14 cellular contexts compared by ENCODE assay signal in the genomic region with DNA sequence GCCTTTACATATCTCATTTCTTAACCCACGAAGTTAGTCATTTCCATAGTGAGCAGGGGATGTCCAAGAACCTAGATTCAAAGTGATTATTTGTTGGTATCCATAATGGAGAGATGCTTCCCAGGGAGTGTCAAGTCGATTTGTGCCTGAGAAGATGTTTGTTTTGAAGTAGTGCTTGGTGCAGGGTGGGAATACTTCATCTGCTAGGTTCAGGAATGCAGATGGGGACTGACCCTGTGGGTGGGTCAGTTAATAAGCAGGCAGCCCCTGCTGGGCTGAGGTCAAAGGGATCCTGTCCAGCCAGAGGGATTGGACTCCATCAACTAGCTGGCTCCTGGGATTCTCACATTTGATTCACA. TPM values are rescaled to one million over a fixed set of nuclear protein-coding genes. Genes with fewer than 3 reads are reported as not detected.
DNase-seq lines count a peak whose midpoint lies in the region; ATAC-seq and TF ChIP-seq lines count a peak whose summit lies in the region.
"Had no signal": no experiment of that assay in that cellular context is flagged by ENCODE, and none has a peak within 500 bp of the region (broad histone marks: within the 10 kb centered on the region; RNA-seq: fewer than 3 reads in every experiment).

No MANE protein-coding gene starts in this region.

- H3K36me3 ChIP-seq in Caco-2 (ENCODE audit: control insufficient read depth, insufficient read depth, low read length) (no peaks in the 10 kb centered on the region), ascending aorta (no peaks in the 10 kb centered on the region), gastroesophageal sphincter (peaks cover 0 to 5% of the 10 kb centered on the region in 2 donors)
- H3K36me3 ChIP-seq: colonic mucosa had no signal

- BruUV-seq in Caco-2 (replicated peaks; lab: Mats Ljungman, UMichigan): TSS peak; percentile 55

- H3K4me3 ChIP-seq in Caco-2 (ENCODE audit: low read depth, low read length) (no peak overlapping the region), ascending aorta (no peak overlapping the region), gastroesophageal sphincter (no peak overlapping the region), skin epidermis (no peak overlapping the region)
- H3K4me3 ChIP-seq: colonic mucosa, psoas muscle had no signal

- H3K9me3 ChIP-seq in Caco-2 (no peaks in the 10 kb centered on the region), ascending aorta (no peaks in the 10 kb centered on the region), gastroesophageal sphincter (no peaks in the 10 kb centered on the region)
- H3K9me3 ChIP-seq: colonic mucosa, psoas muscle had no signal

- no peaks in the 10 kb centered on the region for H3K27me3 ChIP-seq in Caco-2 (replicated peaks; ENCODE audit: control insufficient read depth, insufficient read depth, low read length)
- no peaks in the 10 kb centered on the region for H3K27me3 ChIP-seq in ascending aorta
- no peaks in the 10 kb centered on the region for H3K27me3 ChIP-seq in gastroesophageal sphincter
- H3K27me3 ChIP-seq: colonic mucosa had no signal

- WGBS in gastroesophageal sphincter (ENCODE audit: low coverage in 1 of 2), 2 donors: 12% methylated on average over 2 of the region's 2 CpGs; no CpG with 5 or more reads in 1 of the 2 donors

- peak overlapping the region; percentile 47 for H3K4me3 Mint-ChIP-seq in Caco-2 (ENCODE audit: unreplicated experiment)
- H3K4me3 Mint-ChIP-seq: activated CD4-positive, alpha-beta memory T cell treated with anti-CD3 and anti-CD28 coated beads, Interleukin-2, amount 10 ng/mL, durations not matched to agents 7 days and 5 days; T-helper 17 cell had no signal

- CTCF ChIA-PET in Caco-2 (lab: Charles Lee): no interaction called here

- TF ChIP-seq POLR2A in gastroesophageal sphincter (IDR thresholded peaks at IDR 0.05): no peak

- ATAC-seq in gastroesophageal sphincter (no peak), HG02970 (IDR thresholded peaks at IDR 0.05; ENCODE audit: low FRiP score, unreplicated experiment) (no peak)
- ATAC-seq: T-helper 17 cell had no signal

- intact Hi-C loops in Caco-2 (cut with micrococcal nuclease; ENCODE audit: unreplicated experiment): loop anchor here (1.0 kb wide), 2 partner anchors 10 to 18 kb away; no protein-coding TSS in a partner anchor
- intact Hi-C loops in ascending aorta (cut with DNase I): no loop called here

- H3K36me3 Mint-ChIP-seq in Caco-2 (ENCODE audit: insufficient read depth, unreplicated experiment): peaks cover 32% of the 10 kb centered on the region

- H3K4me1 Mint-ChIP-seq in Caco-2 (ENCODE audit: low read depth, unreplicated experiment): peaks cover 50% of the 10 kb centered on the region
- H3K4me1 Mint-ChIP-seq: activated CD4-positive, alpha-beta memory T cell treated with anti-CD3 and anti-CD28 coated beads, Interleukin-2, amount 10 ng/mL, durations not matched to agents 7 days and 5 days had no signal

- H3K27me3 Mint-ChIP-seq in Caco-2 (ENCODE audit: insufficient read depth, unreplicated experiment): no peaks in the 10 kb centered on the region
- H3K27me3 Mint-ChIP-seq: activated CD4-positive, alpha-beta memory T cell treated with anti-CD3 and anti-CD28 coated beads, Interleukin-2, amount 10 ng/mL, durations not matched to agents 7 days and 5 days; T-helper 17 cell had no signal

- TF ChIP-seq CTCF in Caco-2 (IDR thresholded peaks at IDR 0.05; ENCODE audit: insufficient read depth in 1 of 2, low read depth in 1 of 2, low read length in 1 of 2, severe bottlenecking in 1 of 2, unreplicated experiment in 1 of 2) (no peak), ascending aorta (IDR thresholded peaks at IDR 0.05) (no peak), gastroesophageal sphincter (IDR thresholded peaks at IDR 0.05) (no peak)

- POLR2A ChIA-PET in Caco-2 (lab: Charles Lee): no interaction called here

- peak overlapping the region; percentile 61 to 68 for H3K27ac ChIP-seq in ascending aorta
- peak overlapping the region in 3 of 4 donors; percentile 42 to 69 (median 44) for H3K27ac ChIP-seq in gastroesophageal sphincter
- H3K27ac ChIP-seq in skin epidermis: peak overlapping the region in 16 of 21 experiments; percentile 2 to 79 (median 60)
- H3K27ac ChIP-seq: psoas muscle had no signal

- no peak for TF ChIP-seq EP300 in gastroesophageal sphincter (IDR thresholded peaks at IDR 0.05)

- peak overlapping the region; percentile 69 for H3K27ac Mint-ChIP-seq in Caco-2 (ENCODE audit: unreplicated experiment)
- H3K27ac Mint-ChIP-seq: activated CD4-positive, alpha-beta memory T cell treated with anti-CD3 and anti-CD28 coated beads, Interleukin-2, amount 10 ng/mL, durations not matched to agents 7 days and 5 days; T-helper 17 cell had no signal

- H3K4me1 ChIP-seq in Caco-2: peaks cover 39% of the 10 kb centered on the region
- H3K4me1 ChIP-seq in ascending aorta: peaks cover 15 to 41% of the 10 kb centered on the region in 2 donors
- H3K4me1 ChIP-seq in gastroesophageal sphincter: peaks cover 0 to 58% (median 36%) of the 10 kb centered on the region in 3 donors

- no peaks in the 10 kb centered on the region for H3K9me3 Mint-ChIP-seq in Caco-2 (ENCODE audit: unreplicated experiment)
- H3K9me3 Mint-ChIP-seq: activated CD4-positive, alpha-beta memory T cell treated with anti-CD3 and anti-CD28 coated beads, Interleukin-2, amount 10 ng/mL, durations not matched to agents 7 days and 5 days had no signal

- no peak for DNase-seq in Caco-2
- DNase-seq in ascending aorta (ENCODE audit: low spot score in 2 of 2): no peak
- no peak for DNase-seq in stimulated activated CD4-positive, alpha-beta T cell treated with anti-CD3 and anti-CD28 coated beads, Interleukin-2, amount 100 ng/mL, for 48 hours
- DNase-seq in superior temporal gyrus (ENCODE audit: extremely low spot score): no peak
- DNase-seq in activated gamma-delta T cell (lab: John Stamatoyannopoulos, UW): no peak
- DNase-seq: activated CD4-positive, alpha-beta memory T cell treated with anti-CD3 and anti-CD28 coated beads, Interleukin-2, amount 10 ng/mL, durations not matched to agents 7 days and 5 days; activated naive CD4-positive, alpha-beta T cell treated with Interleukin-2 at 50 U/mL for 16 hours; colonic mucosa; NCI-H2029 treated with DMSO at 0.1 percent for 48 hours; psoas muscle; T-helper 17 cell had no signal

RNA-seq across cellular contexts. Expression of a gene that starts 44.1 kb away (rescaled TPM):
- 11.7 and 12.2 TPM in 2 replicates for total RNA-seq in Caco-2 (2022)
- 6.3 TPM for total RNA-seq in ascending aorta
- total RNA-seq in gastroesophageal sphincter: 1 to 10 TPM; 3.5 to 7.5 (median 5.2) TPM
